ENCODE assay signal across 8 cellular contexts in the genomic region with DNA sequence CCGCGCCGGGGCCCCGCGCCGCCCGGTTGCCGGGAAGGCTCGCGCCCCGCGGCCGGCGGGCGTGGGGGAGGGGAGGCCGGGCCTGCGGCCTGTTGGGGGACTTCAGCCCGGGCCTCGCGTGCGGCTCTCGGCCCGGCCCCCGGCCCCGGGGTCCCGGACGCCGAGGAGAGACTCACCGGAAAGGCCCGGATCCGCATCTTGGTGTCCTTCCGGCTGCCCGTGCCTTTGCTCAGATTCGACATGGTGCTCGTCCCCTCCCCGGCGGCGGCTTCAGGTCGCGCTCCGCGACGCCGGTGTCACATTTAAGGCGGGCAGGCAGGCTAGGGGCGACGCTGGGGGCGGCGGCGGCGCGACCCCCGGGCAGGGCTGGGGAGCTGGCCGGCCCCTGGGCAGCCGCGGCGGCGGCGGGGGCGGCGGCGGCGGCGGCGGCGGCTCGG. TPM values are rescaled to one million over a fixed set of nuclear protein-coding genes. Genes with fewer than 3 reads are reported as not detected.
DNase-seq lines count a peak whose midpoint lies in the region; ATAC-seq and TF ChIP-seq lines count a peak whose summit lies in the region.

No MANE protein-coding gene starts in this region.

- peak overlapping the region; percentile 39 for H3K4me2 ChIP-seq in SU-DHL-6 (ENCODE audit: low read depth, low read length, poor library complexity, severe bottlenecking)

- H3K4me3 ChIP-seq in SU-DHL-6 (ENCODE audit: insufficient read depth, low read length, poor library complexity, severe bottlenecking): peak overlapping the region; percentile 81
- peak overlapping the region; percentile 97 for H3K4me3 ChIP-seq in skeletal muscle cell (ENCODE audit: low read depth, low read length)

- H3K27me3 Mint-ChIP-seq in CD14-positive monocyte (ENCODE audit: low read depth in 3 of 3): peaks cover 0 to 2% (median 0%) of the 10 kb centered on the region in 3 donors
- no peaks in the 10 kb centered on the region for H3K27me3 Mint-ChIP-seq in activated naive CD8-positive, alpha-beta T cell treated with anti-CD3 and anti-CD28 coated beads, Interleukin-2, amount 50 U/mL, for 24 hours

- TF ChIP-seq CTCF in CD14-positive monocyte (IDR thresholded peaks at IDR 0.05): no peak
- no peak for TF ChIP-seq CTCF in SU-DHL-6 (IDR thresholded peaks at IDR 0.05; ENCODE audit: insufficient read depth, low read length, poor library complexity, severe bottlenecking)

- H3K36me3 ChIP-seq in SU-DHL-6 (ENCODE audit: low read length): peaks cover 12% of the 10 kb centered on the region

- intact Hi-C loops in CD14-positive monocyte (cut with micrococcal nuclease): loop anchor here in 1 of 2 donors (10.0 kb wide), 1 partner anchor 630 kb away; a partner anchor contains a TSS

- peaks cover 2 to 11% of the 10 kb centered on the region in 2 donors for H3K36me3 Mint-ChIP-seq in CD14-positive monocyte
- peaks cover 23% of the 10 kb centered on the region for H3K36me3 Mint-ChIP-seq in activated naive CD8-positive, alpha-beta T cell treated with anti-CD3 and anti-CD28 coated beads, Interleukin-2, amount 50 U/mL, for 24 hours (ENCODE audit: low read depth)

- DNase-seq in CD14-positive monocyte (ENCODE audit: low spot score) (peak; percentile 54), hepatic stellate cell (ENCODE audit: low spot score) (peak; percentile 55), skeletal muscle cell (ENCODE audit: low read depth) (no peak), retina (no peak)
- DNase-seq in activated naive CD8-positive, alpha-beta T cell treated with anti-CD3 and anti-CD28 coated beads, Interleukin-2, amount 50 U/mL, for 24 hours: peak; percentile 57

- no peaks in the 10 kb centered on the region for H3K9me2 ChIP-seq in SU-DHL-6 (replicated peaks; ENCODE audit: insufficient read depth, low read length)

- peaks cover 0 to 2% (median 0%) of the 10 kb centered on the region in 7 donors for H3K9me3 Mint-ChIP-seq in CD14-positive monocyte
- H3K9me3 Mint-ChIP-seq in activated naive CD8-positive, alpha-beta T cell treated with anti-CD3 and anti-CD28 coated beads, Interleukin-2, amount 50 U/mL, for 24 hours: no peaks in the 10 kb centered on the region

- H3K9me3 ChIP-seq in SU-DHL-6 (ENCODE audit: insufficient read depth, low read length): no peaks in the 10 kb centered on the region

- H3K27me3 ChIP-seq in SU-DHL-6 (ENCODE audit: low read length): no peaks in the 10 kb centered on the region

- H2AFZ ChIP-seq in SU-DHL-6 (ENCODE audit: low read depth, low read length, severe bottlenecking): no peak overlapping the region

- H3K79me2 ChIP-seq in SU-DHL-6 (ENCODE audit: insufficient read depth, low read length): peaks cover 47% of the 10 kb centered on the region

- peak overlapping the region; percentile 84 to 87 for H3K4me3 Mint-ChIP-seq in CD14-positive monocyte
- H3K4me3 Mint-ChIP-seq in activated naive CD8-positive, alpha-beta T cell treated with anti-CD3 and anti-CD28 coated beads, Interleukin-2, amount 50 U/mL, for 24 hours: peak overlapping the region; percentile 92

- ATAC-seq in GM19035 (IDR thresholded peaks at IDR 0.05; ENCODE audit: unreplicated experiment): peak; percentile 40
- ATAC-seq in HG03196 (IDR thresholded peaks at IDR 0.05; ENCODE audit: unreplicated experiment): peak; percentile 32
- ATAC-seq in activated naive CD8-positive, alpha-beta T cell treated with anti-CD3 and anti-CD28 coated beads, Interleukin-2, amount 50 U/mL, for 24 hours: peak; percentile 25

- H3K4me1 Mint-ChIP-seq in CD14-positive monocyte: peaks cover 43% of the 10 kb centered on the region
- H3K4me1 Mint-ChIP-seq in activated naive CD8-positive, alpha-beta T cell treated with anti-CD3 and anti-CD28 coated beads, Interleukin-2, amount 50 U/mL, for 24 hours: peaks cover 49% of the 10 kb centered on the region

- peak overlapping the region; percentile 86 to 95 (median 91) for H3K27ac Mint-ChIP-seq in CD14-positive monocyte
- peak overlapping the region; percentile 91 for H3K27ac Mint-ChIP-seq in activated naive CD8-positive, alpha-beta T cell treated with anti-CD3 and anti-CD28 coated beads, Interleukin-2, amount 50 U/mL, for 24 hours

- H3K27ac ChIP-seq in SU-DHL-6 (ENCODE audit: low read depth, low read length): peak overlapping the region; percentile 80

- peaks cover 23% of the 10 kb centered on the region for H4K20me1 ChIP-seq in SU-DHL-6 (ENCODE audit: low read depth, low read length)

- peaks cover 49% of the 10 kb centered on the region for H3F3A ChIP-seq in SU-DHL-6 (ENCODE audit: insufficient read depth)

- H3K9ac ChIP-seq in SU-DHL-6 (ENCODE audit: low read length): peak overlapping the region; percentile 96

RNA-seq across cellular contexts. Expression of a gene that starts 0.4 kb away (rescaled TPM):
- polyA plus RNA-seq in CD14-positive monocyte: 10 to 100 TPM; 12.3 to 12.9 TPM

Comparison
In these comparisons a context has a peak if more than half of its experiments do, and no peak if none do; other contexts are left out.
1. DNase-seq: peak in CD14-positive monocyte (single experiment), activated naive CD8-positive, alpha-beta T cell treated with anti-CD3 and anti-CD28 coated beads, Interleukin-2, amount 50 U/mL, for 24 hours (single experiment) and hepatic stellate cell (single experiment); none in skeletal muscle cell (single experiment) and retina (single experiment).
2. Peak in every context shown above with its lines, with median percentiles within 50 percentile points of each other: ATAC-seq.